Comparison of ENCODE assay signal across 10 cellular contexts in the genomic region with DNA sequence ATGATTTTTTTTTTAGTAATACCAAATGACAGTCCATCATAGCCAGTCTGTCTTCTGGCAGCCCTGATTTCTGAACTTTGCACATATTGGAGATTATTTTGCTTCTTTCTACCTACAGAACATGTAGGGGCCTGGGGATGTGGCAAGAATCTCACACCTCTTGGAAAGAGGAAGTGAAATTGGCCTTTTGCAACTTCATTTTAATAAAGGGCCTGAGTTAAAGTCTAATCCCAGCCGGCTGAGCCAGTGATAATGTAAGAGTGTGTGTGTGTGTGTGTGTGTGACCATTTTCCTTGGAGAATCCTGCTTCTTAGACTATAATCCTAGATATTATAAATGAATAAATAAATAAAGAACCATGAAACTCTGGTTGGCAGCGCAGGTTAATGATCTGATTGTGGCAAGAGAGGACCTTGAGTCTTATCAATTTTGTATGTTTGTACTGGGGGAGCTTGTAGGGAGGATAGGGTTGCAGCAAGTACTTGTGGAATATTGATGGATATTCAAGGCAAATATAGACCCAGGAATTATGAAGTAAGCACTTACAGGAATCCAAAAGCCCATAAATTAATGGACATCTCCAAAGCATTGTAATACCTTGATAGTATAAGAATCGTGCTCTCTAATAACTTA.
DNase-seq lines count a peak whose midpoint lies in the region; ATAC-seq, FAIRE-seq and TF ChIP-seq lines count a peak whose summit lies in the region.
"Had no signal": no experiment of that assay in that cellular context is flagged by ENCODE, and none has a peak within 500 bp of the region (broad histone marks: within the 10 kb centered on the region; RNA-seq: fewer than 3 reads in every experiment).

No MANE protein-coding gene starts in this region.

- no peak overlapping the region for H3K9ac ChIP-seq in GM12878 (ENCODE audit: control insufficient read depth, insufficient read depth, low read length)

- RAD21 ChIA-PET in GM12878 (lab: Charles Lee; ENCODE audit: unreplicated experiment) = interaction anchor here (0.8 to 1.0 kb wide), 3 partner anchors 95 to 106 kb away, joined by 3 read pairs; no protein-coding TSS in a partner anchor

- no peak for TF ChIP-seq RAD21 in GM12878 (IDR thresholded peaks at IDR 0.05; ENCODE audit: insufficient read depth, low read depth, low read length)

- no peak overlapping the region for H3K27ac ChIP-seq in GM12878 (ENCODE audit: control insufficient read depth, insufficient read depth)

- in situ Hi-C loops in GM12878 (cut with MboI) = no loop called here

- no TSS peak for BruUV-seq in GM12878 (replicated peaks; lab: Mats Ljungman, UMichigan)

- no peaks in the 10 kb centered on the region for H3K27me3 ChIP-seq in GM12878 (replicated peaks in 1 of 2; ENCODE audit: control insufficient read depth in 2 of 2, insufficient read depth in 2 of 2, low read length in 1 of 2)
- H3K27me3 ChIP-seq in MG63 = no peaks in the 10 kb centered on the region

- H4K20me1 ChIP-seq in GM12878 (ENCODE audit: control insufficient read depth, insufficient read depth) = no peaks in the 10 kb centered on the region

- no peaks in the 10 kb centered on the region for H3K27me3 Mint-ChIP-seq in effector memory CD8-positive, alpha-beta T cell

- no peak overlapping the region for H3K4me3 Mint-ChIP-seq in effector memory CD8-positive, alpha-beta T cell

- 46% methylated on average over 3 of the region's 3 CpGs for WGBS in GM12878 (ENCODE audit: insufficient coverage, insufficient replicate concordance, low lambda C conversion rate, missing lambda C conversion rate)

- SMC1A ChIA-PET in GM12878 (lab: Charles Lee; ENCODE audit: uncharacterized antibody, unreplicated experiment) = interaction anchor here (1.0 to 2.9 kb wide), 5 partner anchors 9 to 280 kb away, joined by 3 to 11 read pairs (median 3); no protein-coding TSS in a partner anchor

- DNase-seq in GM12878 (ENCODE audit: low read depth, low spot score) = no peak
- DNase-seq in MG63 = no peak
- DNase-seq in effector memory CD8-positive, alpha-beta T cell = no peak
- no peak for DNase-seq in DMS114 treated with DMSO at 0.1 percent for 48 hours (lab: John Stamatoyannopoulos, UW; ENCODE audit: unreplicated experiment)
- no peak for DNase-seq in posterior cingulate gyrus
- DNase-seq: activated CD4-positive, alpha-beta T cell treated with anti-CD3 and anti-CD28 coated beads for 4 hours; islet precursor cell had no signal

- CTCF ChIA-PET in GM12878 (lab: Yijun Ruan, JAX) = interaction anchor here (0.9 to 1.3 kb wide), 3 partner anchors 85 to 292 kb away, joined by 3 read pairs; no protein-coding TSS in a partner anchor

- H3K36me3 ChIP-seq in GM12878 (ENCODE audit: control insufficient read depth in 2 of 2, insufficient read depth in 2 of 2, low read length in 1 of 2) (no peaks in the 10 kb centered on the region), MG63 (no peaks in the 10 kb centered on the region)

- POLR2A ChIA-PET in GM12878 (lab: Charles Lee) = interaction anchor here (0.6 to 1.4 kb wide), 2 partner anchors 10 to 94 kb away, joined by 3 read pairs; no protein-coding TSS in a partner anchor

- TF ChIP-seq POLR2A in GM12878 (IDR thresholded peaks at IDR 0.05; ENCODE audit: low read depth, low read length) = no peak

- H3K4me1 Mint-ChIP-seq in effector memory CD8-positive, alpha-beta T cell (ENCODE audit: low read depth in 2 of 2) = peaks cover 11 to 24% of the 10 kb centered on the region in 2 donors

- H3K27ac Mint-ChIP-seq in effector memory CD8-positive, alpha-beta T cell = peak overlapping the region in 1 of 2 donors; percentile 60

- no peaks in the 10 kb centered on the region for H3K9me3 Mint-ChIP-seq in effector memory CD8-positive, alpha-beta T cell

- ATAC-seq in GM18498 (IDR thresholded peaks at IDR 0.05; ENCODE audit: unreplicated experiment) (peak; percentile 89), GM21390 (IDR thresholded peaks at IDR 0.05; ENCODE audit: unreplicated experiment) (peak; percentile 92), HG03342 (IDR thresholded peaks at IDR 0.05; ENCODE audit: unreplicated experiment) (peak; percentile 92), GM12878 (peak; percentile 96)
- no peak for ATAC-seq in effector memory CD8-positive, alpha-beta T cell (replicated peaks)

- H3K4me3 ChIP-seq in GM12878 (no peak overlapping the region), MG63 (no peak overlapping the region)

- FAIRE-seq in GM12878 (lab: Jason Lieb, UNC) = peak; percentile 90

- peaks cover 3% of the 10 kb centered on the region for H3K36me3 Mint-ChIP-seq in effector memory CD8-positive, alpha-beta T cell (ENCODE audit: insufficient read depth)

- no peak overlapping the region for H2AFZ ChIP-seq in GM12878 (ENCODE audit: control insufficient read depth, low read depth, low read length)

- intact Hi-C loops in GM12878 (cut with micrococcal nuclease; ENCODE audit: unreplicated experiment) (loop anchor here (5.0 kb wide), 1 partner anchor 84 kb away; no protein-coding TSS in a partner anchor), posterior cingulate gyrus (cut with DNase I) (no loop called here)

- TF ChIP-seq CTCF in GM12878 (IDR thresholded peaks at IDR 0.05 in 2 of 3, conservative IDR thresholded peaks at IDR 0.05 in 1 of 3; ENCODE audit: control insufficient read depth in 2 of 3, extremely low read depth in 1 of 3, insufficient read depth in 1 of 3, low read depth in 3 of 3, low read length in 3 of 3) = no peak

- H3K9me3 ChIP-seq in GM12878 (replicated peaks; ENCODE audit: control insufficient read depth, insufficient read depth, low read length) = no peaks in the 10 kb centered on the region
- H3K9me3 ChIP-seq in MG63 = peaks cover 2% of the 10 kb centered on the region; the same call in 1 of the 2 replicates

- H3K79me2 ChIP-seq in GM12878 (ENCODE audit: control insufficient read depth, insufficient read depth, low read length) = no peaks in the 10 kb centered on the region

- peak overlapping the region; percentile 59; the same call in 1 of the 2 replicates for H3K4me2 ChIP-seq in GM12878 (ENCODE audit: control insufficient read depth, insufficient read depth)

- TF ChIP-seq EP300 in GM12878 (IDR thresholded peaks at IDR 0.05; ENCODE audit: borderline replicate concordance in 1 of 2, control insufficient read depth in 1 of 2, low read depth in 2 of 2, low read length in 2 of 2) = peak in 1 of 2 experiments; percentile 60; a peak in 1 of 4 replicates

- H3K4me1 ChIP-seq in GM12878 (ENCODE audit: control insufficient read depth, insufficient read depth, low read length) = peaks cover 4% of the 10 kb centered on the region; the same call in 1 of the 2 replicates

TF ChIP-seq in GM12878, 131 proteins besides CTCF, POLR2A, EP300 and RAD21 (continues in another document):
- TF ChIP-seq HCFC1 (IDR thresholded peaks at IDR 0.05; ENCODE audit: low read length) (no peak), IRF5 (IDR thresholded peaks at IDR 0.05; ENCODE audit: borderline replicate concordance) (no peak), SPI1 (IDR thresholded peaks at IDR 0.05; ENCODE audit: borderline replicate concordance, insufficient read depth, low read depth, low read length) (peak; percentile 99), EZH2 (IDR thresholded peaks at IDR 0.05; ENCODE audit: borderline replicate concordance, control insufficient read depth, low read depth, low read length) (no peak), DPF2 (IDR thresholded peaks at IDR 0.05) (peak; percentile 91), RUNX3 (IDR thresholded peaks at IDR 0.05; ENCODE audit: low read length) (peak; percentile 31; the same call in 1 of the 2 replicates), NBN (IDR thresholded peaks at IDR 0.05) (peak; percentile 83; the same call in 1 of the 2 replicates), IKZF2 (IDR thresholded peaks at IDR 0.05) (peak; percentile 86 to 87), IRF4 (IDR thresholded peaks at IDR 0.05; ENCODE audit: low read depth, low read length) (0 out of 2 replicates have a peak, but pooled peaks have one; percentile 25), CHD4 (IDR thresholded peaks at IDR 0.05) (no peak), RELB (IDR thresholded peaks at IDR 0.05; ENCODE audit: low read depth) (peak; percentile 73), NR2C1 (IDR thresholded peaks at IDR 0.05) (no peak), BHLHE40 (IDR thresholded peaks at IDR 0.05; ENCODE audit: borderline replicate concordance in 1 of 2, low read depth in 2 of 2, low read length in 1 of 2) (no peak)
- TF ChIP-seq, protein P1, sequence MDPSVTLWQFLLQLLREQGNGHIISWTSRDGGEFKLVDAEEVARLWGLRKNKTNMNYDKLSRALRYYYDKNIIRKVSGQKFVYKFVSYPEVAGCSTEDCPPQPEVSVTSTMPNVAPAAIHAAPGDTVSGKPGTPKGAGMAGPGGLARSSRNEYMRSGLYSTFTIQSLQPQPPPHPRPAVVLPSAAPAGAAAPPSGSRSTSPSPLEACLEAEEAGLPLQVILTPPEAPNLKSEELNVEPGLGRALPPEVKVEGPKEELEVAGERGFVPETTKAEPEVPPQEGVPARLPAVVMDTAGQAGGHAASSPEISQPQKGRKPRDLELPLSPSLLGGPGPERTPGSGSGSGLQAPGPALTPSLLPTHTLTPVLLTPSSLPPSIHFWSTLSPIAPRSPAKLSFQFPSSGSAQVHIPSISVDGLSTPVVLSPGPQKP (IDR thresholded peaks at IDR 0.05; ENCODE audit: low read depth, low read length) = no peak
